Comparison of ENCODE assay signal across 1 cellular context in genomic region chr14:105490318-105490571, GRCh38.
TF ChIP-seq lines count a peak whose summit lies in the region.

No MANE protein-coding gene starts in this region.

TF ChIP-seq in endothelial cell of umbilical vein, 7 proteins besides CTCF, POLR2A, EP300 and RAD21:
- no peak for TF ChIP-seq JUN (IDR thresholded peaks at IDR 0.05; ENCODE audit: borderline replicate concordance, insufficient read depth, insufficient read length, low read depth)
- TF ChIP-seq GATA2 (IDR thresholded peaks at IDR 0.05; ENCODE audit: insufficient read depth, insufficient read length, low read depth, low read length) = no peak
- no peak for TF ChIP-seq EZH2 (IDR thresholded peaks at IDR 0.05; ENCODE audit: borderline replicate concordance, low read depth, low read length, severe bottlenecking)
